Comparison of ENCODE assay signal across 1 cellular context in genomic region chr11:120192831-120193625, GRCh38.
A peak's percentile ranks its signal among the peaks of the same experiment; 100 is the strongest.
TF ChIP-seq lines count a peak whose summit lies in the region.

No MANE protein-coding gene starts in this region.

TF ChIP-seq in HepG2, 621 proteins besides CTCF, POLR2A, EP300 and RAD21 (continued from another document and continues in another):
- peak; percentile 67; the same call in 1 of the 2 replicates for TF ChIP-seq GMEB1 (CRISPR knock-in tag; IDR thresholded peaks at IDR 0.05; ENCODE audit: borderline replicate concordance)
- no peak for TF ChIP-seq ZNF766 (CRISPR knock-in tag; IDR thresholded peaks at IDR 0.05; ENCODE audit: borderline replicate concordance)
- no peak for TF ChIP-seq ZNF446 (CRISPR knock-in tag; IDR thresholded peaks at IDR 0.05)
- no peak for TF ChIP-seq ARID3A (IDR thresholded peaks at IDR 0.05; ENCODE audit: low read depth, low read length)
- no peak for TF ChIP-seq NFE2L2 (IDR thresholded peaks at IDR 0.05; ENCODE audit: low read length)
- TF ChIP-seq ZNF569 (CRISPR knock-in tag; IDR thresholded peaks at IDR 0.05; ENCODE audit: borderline replicate concordance): no peak
- TF ChIP-seq ARHGAP35 (CRISPR knock-in tag; IDR thresholded peaks at IDR 0.05; ENCODE audit: borderline replicate concordance): 0 out of 2 replicates have a peak, but pooled peaks have one; percentile 23
- no peak for TF ChIP-seq AFF4 (CRISPR knock-in tag; IDR thresholded peaks at IDR 0.05)
- TF ChIP-seq SKI (IDR thresholded peaks at IDR 0.05; ENCODE audit: partially characterized antibody): peak; percentile 95
- 0 out of 2 replicates have a peak, but pooled peaks have one; percentile 56 for TF ChIP-seq ZNF318 (CRISPR knock-in tag; IDR thresholded peaks at IDR 0.05)
- no peak for TF ChIP-seq LCORL (IDR thresholded peaks at IDR 0.05)
- TF ChIP-seq LCORL (CRISPR knock-in tag; IDR thresholded peaks at IDR 0.05): peak; percentile 89
- TF ChIP-seq IRF1 (CRISPR knock-in tag; IDR thresholded peaks at IDR 0.05; ENCODE audit: low read depth): no peak
- TF ChIP-seq ETV5 (CRISPR knock-in tag; IDR thresholded peaks at IDR 0.05; ENCODE audit: borderline replicate concordance): peak; percentile 41; the same call in 1 of the 2 replicates
- no peak for TF ChIP-seq GATA4 (IDR thresholded peaks at IDR 0.05; ENCODE audit: borderline replicate concordance, low read depth)
- peak; percentile 54; the same call in 1 of the 2 replicates for TF ChIP-seq ZNF343 (CRISPR knock-in tag; IDR thresholded peaks at IDR 0.05)
- TF ChIP-seq TOE1 (CRISPR knock-in tag; IDR thresholded peaks at IDR 0.05): no peak
- TF ChIP-seq ZNF710 (CRISPR knock-in tag; IDR thresholded peaks at IDR 0.05; ENCODE audit: borderline replicate concordance): peak; percentile 90; the same call in 1 of the 2 replicates
- TF ChIP-seq ZNF264 (CRISPR knock-in tag; IDR thresholded peaks at IDR 0.05): peak; percentile 60
- peak; percentile 84; the same call in 1 of the 2 replicates for TF ChIP-seq ZNF580 (CRISPR knock-in tag; IDR thresholded peaks at IDR 0.05; ENCODE audit: borderline replicate concordance, low read depth)
- TF ChIP-seq NFIC (IDR thresholded peaks at IDR 0.05; ENCODE audit: low read length): no peak
- TF ChIP-seq KAT8 (CRISPR knock-in tag; IDR thresholded peaks at IDR 0.05): peak; percentile 50; the same call in 1 of the 2 replicates
- TF ChIP-seq ZNF557 (CRISPR knock-in tag; IDR thresholded peaks at IDR 0.05): no peak
- TF ChIP-seq ZNF121 (CRISPR knock-in tag; IDR thresholded peaks at IDR 0.05): no peak
- TF ChIP-seq SP4 (CRISPR knock-in tag; IDR thresholded peaks at IDR 0.05): 0 out of 2 replicates have a peak, but pooled peaks have one; percentile 37
- peak; percentile 68; the same call in 1 of the 2 replicates for TF ChIP-seq ZNF274 (CRISPR knock-in tag; IDR thresholded peaks at IDR 0.05)
- TF ChIP-seq ZNF609 (CRISPR knock-in tag; IDR thresholded peaks at IDR 0.05; ENCODE audit: borderline replicate concordance): peak; percentile 78; the same call in 1 of the 2 replicates
- TF ChIP-seq GFI1 (CRISPR knock-in tag; IDR thresholded peaks at IDR 0.05; ENCODE audit: borderline replicate concordance): no peak; the same call in 1 of the 2 replicates
- TF ChIP-seq ZSCAN22 (CRISPR knock-in tag; IDR thresholded peaks at IDR 0.05): no peak
- TF ChIP-seq HNRNPH1 (optimal IDR thresholded peaks at IDR 0.05; ENCODE audit: low read depth, low read length): no peak
- TF ChIP-seq DMAP1 (CRISPR knock-in tag; IDR thresholded peaks at IDR 0.05): peak; percentile 23; the same call in 1 of the 2 replicates
- TF ChIP-seq ATF7 (IDR thresholded peaks at IDR 0.05): no peak
- no peak for TF ChIP-seq ATF7 (CRISPR knock-in tag; IDR thresholded peaks at IDR 0.05)
